7 cellular contexts compared by ENCODE assay signal in genomic region chr16:22436326-22436822, GRCh38.
A peak's percentile ranks its signal among the peaks of the same experiment; 100 is the strongest.
DNase-seq lines count a peak whose midpoint lies in the region; ATAC-seq and TF ChIP-seq lines count a peak whose summit lies in the region.
"Not testable (repeated sequence)": the region's sequence is repeated elsewhere in the genome, so short reads cannot be mapped to it uniquely, and the experiment has no call there.

No MANE protein-coding gene starts in this region.

- not testable (repeated sequence) for H3K36me3 ChIP-seq in HUES48 (ENCODE audit: control insufficient read depth, insufficient read depth, low read length); ovary

- H3K4me1 Mint-ChIP-seq in activated CD4-positive, alpha-beta T cell treated with anti-CD3 and anti-CD28 coated beads, Interleukin-2, amount 10 ng/mL, durations not matched to agents 24 days and 14 days = not testable (repeated sequence)

- H3K27me3 Mint-ChIP-seq in activated CD4-positive, alpha-beta T cell treated with anti-CD3 and anti-CD28 coated beads, Interleukin-2, amount 10 ng/mL, durations not matched to agents 24 days and 14 days = not testable (repeated sequence)

- H3K27ac Mint-ChIP-seq in activated CD4-positive, alpha-beta T cell treated with anti-CD3 and anti-CD28 coated beads, Interleukin-2, amount 10 ng/mL, durations not matched to agents 24 days and 14 days = peak overlapping the region; percentile 95

- not testable (repeated sequence) for H3K27me3 ChIP-seq in HUES48 (ENCODE audit: control insufficient read depth, insufficient read depth, low read length); ovary

- peak overlapping the region; percentile 92 for H3K4me3 Mint-ChIP-seq in activated CD4-positive, alpha-beta T cell treated with anti-CD3 and anti-CD28 coated beads, Interleukin-2, amount 10 ng/mL, durations not matched to agents 24 days and 14 days

- DNase-seq in HFF-Myc (ENCODE audit: extremely low read depth, low read depth); activated CD4-positive, alpha-beta T cell treated with anti-CD3 and anti-CD28 coated beads, Interleukin-2, amount 10 ng/mL, durations not matched to agents 24 days and 14 days; coronary artery (ENCODE audit: low spot score): not testable (repeated sequence)
- peak in 1 of 5 donors; percentile 5 for DNase-seq in ovary

- not testable (repeated sequence) for TF ChIP-seq CTCF in HFF-Myc (IDR thresholded peaks at IDR 0.05; ENCODE audit: low read depth, low read length, missing control alignments); coronary artery (IDR thresholded peaks at IDR 0.05); ovary (IDR thresholded peaks at IDR 0.05)

- H3K36me3 Mint-ChIP-seq in activated CD4-positive, alpha-beta T cell treated with anti-CD3 and anti-CD28 coated beads, Interleukin-2, amount 10 ng/mL, durations not matched to agents 24 days and 14 days (ENCODE audit: low read depth) = not testable (repeated sequence)

- H3K9ac ChIP-seq in HUES48 (ENCODE audit: low read depth, low read length) = not testable (repeated sequence)

- not testable (repeated sequence) for TF ChIP-seq EP300 in ovary (IDR thresholded peaks at IDR 0.05)

- H3K4me1 ChIP-seq in HUES48 (ENCODE audit: control insufficient read depth, insufficient read depth, low read length); ovary (ENCODE audit: insufficient read depth): not testable (repeated sequence)

- H3K9me3 ChIP-seq in HUES48 (ENCODE audit: control insufficient read depth, insufficient read depth, low read length); iPS-18c (ENCODE audit: control insufficient read depth, insufficient read depth, low read length); ovary: not testable (repeated sequence)

- peak overlapping the region; percentile 87 for H3K27ac ChIP-seq in HUES48 (ENCODE audit: low read depth, low read length)
- H3K27ac ChIP-seq in coronary artery = peak overlapping the region; percentile 88 to 97
- H3K27ac ChIP-seq in ovary = peak overlapping the region in 1 of 2 donors; percentile 91

- H3K4me3 ChIP-seq in HFF-Myc (replicated peaks; ENCODE audit: low read depth, low read length) (peak overlapping the region; percentile 62), HUES48 (ENCODE audit: low read depth, low read length) (peak overlapping the region; percentile 66), coronary artery (peak overlapping the region; percentile 83), iPS-18c (ENCODE audit: insufficient read depth, low read depth, low read length) (peak overlapping the region; percentile 83; the same call in 1 of the 2 replicates), ovary (peak overlapping the region; percentile 84)

- ATAC-seq in GM18858 (IDR thresholded peaks at IDR 0.05; ENCODE audit: unreplicated experiment) = peak; percentile 30

- TF ChIP-seq POLR2A in ovary (IDR thresholded peaks at IDR 0.05) = not testable (repeated sequence)

- WGBS in ovary, 3 donors = 0 to 12% methylated on average over 1 to 4 of the region's 6 CpGs; no CpG with 5 or more reads in 1 of the 3 donors

- intact Hi-C loops in activated CD4-positive, alpha-beta T cell treated with anti-CD3 and anti-CD28 coated beads, Interleukin-2, amount 10 ng/mL, durations not matched to agents 24 days and 14 days (cut with micrococcal nuclease); ovary (cut with DNase I): not testable (repeated sequence)

- not testable (repeated sequence) for H3K9me3 Mint-ChIP-seq in activated CD4-positive, alpha-beta T cell treated with anti-CD3 and anti-CD28 coated beads, Interleukin-2, amount 10 ng/mL, durations not matched to agents 24 days and 14 days
